1 cellular context compared by ENCODE assay signal in the genomic region with DNA sequence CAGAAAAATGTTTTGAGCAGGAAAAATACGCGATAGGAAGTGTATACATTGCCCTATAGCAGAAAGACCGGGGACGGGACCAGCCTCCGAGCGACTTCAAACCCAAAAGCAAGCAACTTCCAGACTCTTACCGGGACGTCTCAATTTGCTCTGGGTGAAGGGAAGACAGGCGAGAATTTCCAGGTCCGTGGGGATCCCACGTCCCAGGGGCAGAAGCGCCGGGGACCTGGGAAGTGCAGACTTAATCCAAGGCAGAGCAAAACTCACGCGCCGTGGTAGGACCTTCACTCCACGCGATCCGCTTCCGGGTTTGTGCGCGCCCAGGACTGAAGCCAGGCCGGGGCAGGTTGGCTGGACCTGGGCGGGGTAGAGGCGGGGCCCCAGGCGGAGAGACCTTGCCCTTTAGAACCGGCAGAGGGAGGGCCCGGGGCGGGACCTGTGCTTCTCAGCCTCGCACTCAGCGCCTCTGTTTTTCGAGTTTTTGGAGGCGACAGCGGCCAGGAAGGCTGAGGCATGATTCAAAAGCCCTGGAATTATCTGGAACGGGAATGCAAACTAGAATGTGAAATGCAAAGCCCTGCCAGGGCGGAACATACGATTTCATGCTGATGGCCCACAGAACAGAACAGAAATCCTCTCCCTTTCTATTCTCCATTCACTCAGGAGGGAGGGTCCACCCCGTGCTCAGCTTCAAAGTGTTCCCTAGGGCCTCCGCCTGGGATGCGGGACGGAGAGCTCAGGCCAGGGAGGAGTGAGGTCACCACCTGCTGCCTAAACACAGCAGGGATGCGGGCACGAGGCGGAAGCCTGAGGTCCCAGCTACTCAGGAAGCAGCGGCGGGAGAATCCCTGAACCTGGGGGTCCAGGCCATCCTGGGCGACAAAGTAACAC.
TF ChIP-seq lines count a peak whose summit lies in the region.
"Not testable (repeated sequence)": the region's sequence is repeated elsewhere in the genome, so short reads cannot be mapped to it uniquely, and the experiment has no call there.

A gene (minus strand): TSS at position 328 of the 891 bp plus-strand sequence. CDS start 7,903 bp downstream, outside the sequence.

TF ChIP-seq in HepG2, 621 proteins besides CTCF, POLR2A, EP300 and RAD21 (continued from another document and continues in another):
- TF ChIP-seq, protein P1, sequence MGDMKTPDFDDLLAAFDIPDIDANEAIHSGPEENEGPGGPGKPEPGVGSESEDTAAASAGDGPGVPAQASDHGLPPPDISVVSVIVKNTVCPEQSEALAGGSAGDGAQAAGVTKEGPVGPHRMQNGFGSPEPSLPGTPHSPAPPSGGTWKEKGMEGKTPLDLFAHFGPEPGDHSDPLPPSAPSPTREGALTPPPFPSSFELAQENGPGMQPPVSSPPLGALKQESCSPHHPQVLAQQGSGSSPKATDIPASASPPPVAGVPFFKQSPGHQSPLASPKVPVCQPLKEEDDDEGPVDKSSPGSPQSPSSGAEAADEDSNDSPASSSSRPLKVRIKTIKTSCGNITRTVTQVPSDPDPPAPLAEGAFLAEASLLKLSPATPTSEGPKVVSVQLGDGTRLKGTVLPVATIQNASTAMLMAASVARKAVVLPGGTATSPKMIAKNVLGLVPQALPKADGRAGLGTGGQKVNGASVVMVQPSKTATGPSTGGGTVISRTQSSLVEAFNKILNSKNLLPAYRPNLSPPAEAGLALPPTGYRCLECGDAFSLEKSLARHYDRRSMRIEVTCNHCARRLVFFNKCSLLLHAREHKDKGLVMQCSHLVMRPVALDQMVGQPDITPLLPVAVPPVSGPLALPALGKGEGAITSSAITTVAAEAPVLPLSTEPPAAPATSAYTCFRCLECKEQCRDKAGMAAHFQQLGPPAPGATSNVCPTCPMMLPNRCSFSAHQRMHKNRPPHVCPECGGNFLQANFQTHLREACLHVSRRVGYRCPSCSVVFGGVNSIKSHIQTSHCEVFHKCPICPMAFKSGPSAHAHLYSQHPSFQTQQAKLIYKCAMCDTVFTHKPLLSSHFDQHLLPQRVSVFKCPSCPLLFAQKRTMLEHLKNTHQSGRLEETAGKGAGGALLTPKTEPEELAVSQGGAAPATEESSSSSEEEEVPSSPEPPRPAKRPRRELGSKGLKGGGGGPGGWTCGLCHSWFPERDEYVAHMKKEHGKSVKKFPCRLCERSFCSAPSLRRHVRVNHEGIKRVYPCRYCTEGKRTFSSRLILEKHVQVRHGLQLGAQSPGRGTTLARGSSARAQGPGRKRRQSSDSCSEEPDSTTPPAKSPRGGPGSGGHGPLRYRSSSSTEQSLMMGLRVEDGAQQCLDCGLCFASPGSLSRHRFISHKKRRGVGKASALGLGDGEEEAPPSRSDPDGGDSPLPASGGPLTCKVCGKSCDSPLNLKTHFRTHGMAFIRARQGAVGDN (CRISPR knock-in tag; IDR thresholded peaks at IDR 0.05): peak; percentile 88
- peak; percentile 73 for TF ChIP-seq HNF4G (IDR thresholded peaks at IDR 0.05; ENCODE audit: borderline replicate concordance, low read depth, low read length)
- TF ChIP-seq HNF4G (CRISPR knock-in tag; IDR thresholded peaks at IDR 0.05; ENCODE audit: borderline replicate concordance, low read depth): peak; percentile 81; the same call in 1 of the 2 replicates
- peak; percentile 71; the same call in 1 of the 2 replicates for TF ChIP-seq KMT2B (CRISPR knock-in tag; IDR thresholded peaks at IDR 0.05)
- TF ChIP-seq ZKSCAN8 (CRISPR knock-in tag; IDR thresholded peaks at IDR 0.05; ENCODE audit: borderline replicate concordance): peak; percentile 56; the same call in 1 of the 2 replicates
- 0 out of 2 replicates have a peak, but pooled peaks have one; percentile 32 for TF ChIP-seq ZNF678 (CRISPR knock-in tag; IDR thresholded peaks at IDR 0.05)
- TF ChIP-seq, protein P2, sequence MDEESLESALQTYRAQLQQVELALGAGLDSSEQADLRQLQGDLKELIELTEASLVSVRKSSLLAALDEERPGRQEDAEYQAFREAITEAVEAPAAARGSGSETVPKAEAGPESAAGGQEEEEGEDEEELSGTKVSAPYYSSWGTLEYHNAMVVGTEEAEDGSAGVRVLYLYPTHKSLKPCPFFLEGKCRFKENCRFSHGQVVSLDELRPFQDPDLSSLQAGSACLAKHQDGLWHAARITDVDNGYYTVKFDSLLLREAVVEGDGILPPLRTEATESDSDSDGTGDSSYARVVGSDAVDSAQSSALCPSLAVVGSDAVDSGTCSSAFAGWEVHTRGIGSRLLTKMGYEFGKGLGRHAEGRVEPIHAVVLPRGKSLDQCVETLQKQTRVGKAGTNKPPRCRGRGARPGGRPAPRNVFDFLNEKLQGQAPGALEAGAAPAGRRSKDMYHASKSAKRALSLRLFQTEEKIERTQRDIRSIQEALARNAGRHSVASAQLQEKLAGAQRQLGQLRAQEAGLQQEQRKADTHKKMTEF (CRISPR knock-in tag; IDR thresholded peaks at IDR 0.05): peak; percentile 66
- peak; percentile 82; the same call in 1 of the 2 replicates for TF ChIP-seq ZMYM4 (CRISPR knock-in tag; IDR thresholded peaks at IDR 0.05)
- TF ChIP-seq, protein P3, sequence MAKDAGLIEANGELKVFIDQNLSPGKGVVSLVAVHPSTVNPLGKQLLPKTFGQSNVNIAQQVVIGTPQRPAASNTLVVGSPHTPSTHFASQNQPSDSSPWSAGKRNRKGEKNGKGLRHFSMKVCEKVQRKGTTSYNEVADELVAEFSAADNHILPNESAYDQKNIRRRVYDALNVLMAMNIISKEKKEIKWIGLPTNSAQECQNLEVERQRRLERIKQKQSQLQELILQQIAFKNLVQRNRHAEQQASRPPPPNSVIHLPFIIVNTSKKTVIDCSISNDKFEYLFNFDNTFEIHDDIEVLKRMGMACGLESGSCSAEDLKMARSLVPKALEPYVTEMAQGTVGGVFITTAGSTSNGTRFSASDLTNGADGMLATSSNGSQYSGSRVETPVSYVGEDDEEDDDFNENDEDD (CRISPR knock-in tag; IDR thresholded peaks at IDR 0.05; ENCODE audit: borderline replicate concordance): peak; percentile 66; the same call in 1 of the 2 replicates
- TF ChIP-seq NFKB2 (CRISPR knock-in tag; IDR thresholded peaks at IDR 0.05; ENCODE audit: borderline replicate concordance): peak; percentile 72; the same call in 1 of the 2 replicates
- peak; percentile 46; the same call in 1 of the 2 replicates for TF ChIP-seq TARDBP (CRISPR knock-in tag; IDR thresholded peaks at IDR 0.05)
- TF ChIP-seq ZFY (CRISPR knock-in tag; IDR thresholded peaks at IDR 0.05): peak; percentile 70
- 0 out of 2 replicates have a peak, but pooled peaks have one; percentile 28 for TF ChIP-seq THYN1 (CRISPR knock-in tag; IDR thresholded peaks at IDR 0.05; ENCODE audit: borderline replicate concordance, low read depth)
- peak; percentile 19; the same call in 1 of the 2 replicates for TF ChIP-seq ZNF788 (CRISPR knock-in tag; IDR thresholded peaks at IDR 0.05; ENCODE audit: borderline replicate concordance)
- peak; percentile 66; the same call in 1 of the 2 replicates for TF ChIP-seq MYC (CRISPR knock-in tag; IDR thresholded peaks at IDR 0.05; ENCODE audit: borderline replicate concordance)
- peak; percentile 40; the same call in 1 of the 2 replicates for TF ChIP-seq NR2F6 (IDR thresholded peaks at IDR 0.05)
- 0 out of 2 replicates have a peak, but pooled peaks have one; percentile 42 for TF ChIP-seq NR2F6 (CRISPR knock-in tag; IDR thresholded peaks at IDR 0.05)
- peak; percentile 69; the same call in 1 of the 2 replicates for TF ChIP-seq ZNF670 (CRISPR knock-in tag; IDR thresholded peaks at IDR 0.05; ENCODE audit: borderline replicate concordance)
- TF ChIP-seq ZNF124 (CRISPR knock-in tag; IDR thresholded peaks at IDR 0.05): peak; percentile 43
- TF ChIP-seq, protein P4, sequence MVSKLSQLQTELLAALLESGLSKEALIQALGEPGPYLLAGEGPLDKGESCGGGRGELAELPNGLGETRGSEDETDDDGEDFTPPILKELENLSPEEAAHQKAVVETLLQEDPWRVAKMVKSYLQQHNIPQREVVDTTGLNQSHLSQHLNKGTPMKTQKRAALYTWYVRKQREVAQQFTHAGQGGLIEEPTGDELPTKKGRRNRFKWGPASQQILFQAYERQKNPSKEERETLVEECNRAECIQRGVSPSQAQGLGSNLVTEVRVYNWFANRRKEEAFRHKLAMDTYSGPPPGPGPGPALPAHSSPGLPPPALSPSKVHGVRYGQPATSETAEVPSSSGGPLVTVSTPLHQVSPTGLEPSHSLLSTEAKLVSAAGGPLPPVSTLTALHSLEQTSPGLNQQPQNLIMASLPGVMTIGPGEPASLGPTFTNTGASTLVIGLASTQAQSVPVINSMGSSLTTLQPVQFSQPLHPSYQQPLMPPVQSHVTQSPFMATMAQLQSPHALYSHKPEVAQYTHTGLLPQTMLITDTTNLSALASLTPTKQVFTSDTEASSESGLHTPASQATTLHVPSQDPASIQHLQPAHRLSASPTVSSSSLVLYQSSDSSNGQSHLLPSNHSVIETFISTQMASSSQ (IDR thresholded peaks at IDR 0.05; ENCODE audit: low read depth): not testable (repeated sequence)
- TF ChIP-seq, protein P4 (CRISPR knock-in tag; IDR thresholded peaks at IDR 0.05; ENCODE audit: borderline replicate concordance): peak; percentile 36; the same call in 1 of the 2 replicates
- TF ChIP-seq ZNF7 (CRISPR knock-in tag; IDR thresholded peaks at IDR 0.05): 0 out of 2 replicates have a peak, but pooled peaks have one; percentile 4
- TF ChIP-seq DNMT3B (CRISPR knock-in tag; conservative IDR thresholded peaks at IDR 0.05): peak; percentile 72; the same call in 1 of the 2 replicates
- TF ChIP-seq, protein P5, sequence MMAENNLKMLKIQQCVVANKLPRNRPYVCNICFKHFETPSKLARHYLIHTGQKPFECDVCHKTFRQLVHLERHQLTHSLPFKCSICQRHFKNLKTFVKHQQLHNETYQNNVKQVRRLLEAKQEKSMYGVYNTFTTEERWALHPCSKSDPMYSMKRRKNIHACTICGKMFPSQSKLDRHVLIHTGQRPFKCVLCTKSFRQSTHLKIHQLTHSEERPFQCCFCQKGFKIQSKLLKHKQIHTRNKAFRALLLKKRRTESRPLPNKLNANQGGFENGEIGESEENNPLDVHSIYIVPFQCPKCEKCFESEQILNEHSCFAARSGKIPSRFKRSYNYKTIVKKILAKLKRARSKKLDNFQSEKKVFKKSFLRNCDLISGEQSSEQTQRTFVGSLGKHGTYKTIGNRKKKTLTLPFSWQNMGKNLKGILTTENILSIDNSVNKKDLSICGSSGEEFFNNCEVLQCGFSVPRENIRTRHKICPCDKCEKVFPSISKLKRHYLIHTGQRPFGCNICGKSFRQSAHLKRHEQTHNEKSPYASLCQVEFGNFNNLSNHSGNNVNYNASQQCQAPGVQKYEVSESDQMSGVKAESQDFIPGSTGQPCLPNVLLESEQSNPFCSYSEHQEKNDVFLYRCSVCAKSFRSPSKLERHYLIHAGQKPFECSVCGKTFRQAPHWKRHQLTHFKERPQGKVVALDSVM (CRISPR knock-in tag; IDR thresholded peaks at IDR 0.05): peak; percentile 53; the same call in 1 of the 2 replicates
- TF ChIP-seq ZNF343 (CRISPR knock-in tag; IDR thresholded peaks at IDR 0.05): peak; percentile 42; the same call in 1 of the 2 replicates
- 0 out of 2 replicates have a peak, but pooled peaks have one; percentile 45 for TF ChIP-seq KLF13 (CRISPR knock-in tag; IDR thresholded peaks at IDR 0.05)
- TF ChIP-seq, protein P6, sequence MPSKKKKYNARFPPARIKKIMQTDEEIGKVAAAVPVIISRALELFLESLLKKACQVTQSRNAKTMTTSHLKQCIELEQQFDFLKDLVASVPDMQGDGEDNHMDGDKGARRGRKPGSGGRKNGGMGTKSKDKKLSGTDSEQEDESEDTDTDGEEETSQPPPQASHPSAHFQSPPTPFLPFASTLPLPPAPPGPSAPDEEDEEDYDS (CRISPR knock-in tag; IDR thresholded peaks at IDR 0.05): peak; percentile 51
- 0 out of 2 replicates have a peak, but pooled peaks have one; percentile 50 for TF ChIP-seq PCBP1 (IDR thresholded peaks at IDR 0.05; ENCODE audit: borderline replicate concordance, low read depth, low read length)
- TF ChIP-seq HES4 (CRISPR knock-in tag; IDR thresholded peaks at IDR 0.05; ENCODE audit: borderline replicate concordance): 0 out of 2 replicates have a peak, but pooled peaks have one; percentile 42
- TF ChIP-seq GABPA (IDR thresholded peaks at IDR 0.05; ENCODE audit: low read depth, low read length): not testable (repeated sequence)
- TF ChIP-seq GABPA (CRISPR knock-in tag; IDR thresholded peaks at IDR 0.05; ENCODE audit: low read depth): peak; percentile 44
- 0 out of 2 replicates have a peak, but pooled peaks have one; percentile 31 for TF ChIP-seq GATA4 (IDR thresholded peaks at IDR 0.05; ENCODE audit: borderline replicate concordance, low read depth)
- TF ChIP-seq SAFB2 (CRISPR knock-in tag; IDR thresholded peaks at IDR 0.05; ENCODE audit: borderline replicate concordance, low read depth): 0 out of 2 replicates have a peak, but pooled peaks have one; percentile 46
- 0 out of 2 replicates have a peak, but pooled peaks have one; percentile 55 for TF ChIP-seq SMYD3 (CRISPR knock-in tag; IDR thresholded peaks at IDR 0.05)
- TF ChIP-seq ZNF781 (CRISPR knock-in tag; IDR thresholded peaks at IDR 0.05; ENCODE audit: borderline replicate concordance, not compliant biosample characterization): peak; percentile 45
- TF ChIP-seq ZNF777 (CRISPR knock-in tag; IDR thresholded peaks at IDR 0.05): 0 out of 2 replicates have a peak, but pooled peaks have one; percentile 40
- peak; percentile 13; the same call in 1 of the 2 replicates for TF ChIP-seq ZBTB7B (CRISPR knock-in tag; IDR thresholded peaks at IDR 0.05)
- 0 out of 2 replicates have a peak, but pooled peaks have one; percentile 35 for TF ChIP-seq PAX8 (CRISPR knock-in tag; IDR thresholded peaks at IDR 0.05; ENCODE audit: borderline replicate concordance)
- peak; percentile 46; the same call in 1 of the 2 replicates for TF ChIP-seq ZNF761 (CRISPR knock-in tag; conservative IDR thresholded peaks at IDR 0.05)
- TF ChIP-seq, protein P7, sequence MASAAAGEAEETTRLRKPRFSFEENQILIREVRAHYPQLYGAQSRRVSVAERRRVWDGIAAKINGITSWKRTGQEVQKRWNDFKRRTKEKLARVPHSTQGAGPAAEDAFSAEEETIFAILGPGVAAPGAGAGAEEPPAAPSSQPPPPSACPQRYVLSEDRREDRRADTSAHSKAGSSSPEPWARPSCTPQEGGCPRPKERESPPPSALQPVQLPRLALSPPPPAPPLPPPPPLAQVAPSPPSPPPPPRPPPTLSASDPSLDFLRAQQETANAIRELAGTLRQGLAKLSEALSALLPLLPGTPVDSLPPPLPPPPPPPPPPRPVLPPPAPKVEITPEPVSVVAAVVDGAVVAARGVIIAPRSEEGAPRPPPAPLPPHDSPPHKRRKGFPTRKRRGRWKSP (CRISPR knock-in tag; IDR thresholded peaks at IDR 0.05): 0 out of 2 replicates have a peak, but pooled peaks have one; percentile 39
- peak; percentile 83 for TF ChIP-seq ARNT2 (CRISPR knock-in tag; IDR thresholded peaks at IDR 0.05; ENCODE audit: low read depth)
- peak; percentile 77 for TF ChIP-seq MTA1 (CRISPR knock-in tag; IDR thresholded peaks at IDR 0.05; ENCODE audit: borderline replicate concordance)
- 0 out of 2 replicates have a peak, but pooled peaks have one; percentile 15 for TF ChIP-seq NFYB (CRISPR knock-in tag; IDR thresholded peaks at IDR 0.05)
- peak; percentile 35 for TF ChIP-seq ZEB1 (IDR thresholded peaks at IDR 0.05; ENCODE audit: insufficient replicate concordance, low read depth)
